Comparison of ENCODE assay signal across 12 cellular contexts in the genomic region with DNA sequence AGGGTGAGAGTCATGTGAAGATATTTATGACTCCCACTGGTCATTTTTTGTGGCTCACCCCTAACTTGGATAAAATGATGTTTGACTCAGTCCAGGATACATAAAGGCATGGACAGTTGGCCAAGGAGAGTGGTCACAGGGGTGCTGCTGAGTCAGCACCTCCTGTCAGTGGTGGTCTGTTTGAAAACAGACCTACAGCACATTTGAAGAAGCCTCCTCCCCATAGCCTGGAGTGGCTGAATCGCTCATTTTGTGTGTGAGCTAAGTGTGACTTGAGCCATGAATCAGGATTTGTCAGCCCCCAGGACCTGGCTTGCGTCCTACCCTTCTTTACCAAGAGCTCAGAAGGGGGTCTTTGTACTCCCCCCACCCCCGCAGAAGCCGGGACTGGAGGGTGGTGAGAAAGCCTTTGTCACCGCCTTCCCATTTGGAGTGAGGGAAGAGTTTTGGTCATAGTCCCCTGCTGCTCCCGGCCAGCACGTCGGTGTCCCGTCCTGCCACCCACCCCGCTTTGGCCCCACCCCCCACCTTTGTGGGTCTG. TPM values are rescaled to one million over a fixed set of nuclear protein-coding genes. Genes with fewer than 3 reads are reported as not detected.
DNase-seq lines count a peak whose midpoint lies in the region; ATAC-seq, FAIRE-seq and TF ChIP-seq lines count a peak whose summit lies in the region.
"Had no signal": no experiment of that assay in that cellular context is flagged by ENCODE, and none has a peak within 500 bp of the region (broad histone marks: within the 10 kb centered on the region; RNA-seq: fewer than 3 reads in every experiment).

No MANE protein-coding gene starts in this region.

- WGBS in sigmoid colon, 2 donors = 86 to 90% methylated on average over 10 of the region's 10 CpGs

- DNase-seq in H54 (ENCODE audit: insufficient read length, low spot score) (peak; percentile 40), foreskin fibroblast (peak; percentile 80 to 81), sigmoid colon (no peak)
- DNase-seq: DMS79, kidney, NCI-H1930, right lobe of liver had no signal

- peak overlapping the region; percentile 43 to 95 (median 92) for H3K27ac ChIP-seq in sigmoid colon
- H3K27ac ChIP-seq: right lobe of liver had no signal

- TF ChIP-seq POLR2A in H54 (IDR thresholded peaks at IDR 0.05; ENCODE audit: low read depth, low read length) (no peak), sigmoid colon (IDR thresholded peaks at IDR 0.05) (no peak)

- H3K27me3 ChIP-seq in sigmoid colon = no peaks in the 10 kb centered on the region
- H3K27me3 ChIP-seq: right lobe of liver had no signal

- TF ChIP-seq EP300 in sigmoid colon (IDR thresholded peaks at IDR 0.05) = no peak

- H3K36me3 ChIP-seq in sigmoid colon = no peaks in the 10 kb centered on the region
- H3K36me3 ChIP-seq: right lobe of liver had no signal

- H3K9me3 ChIP-seq in sigmoid colon = no peaks in the 10 kb centered on the region
- H3K9me3 ChIP-seq: right lobe of liver had no signal

- peak; percentile 97 for FAIRE-seq in H54 (lab: Jason Lieb, UNC)
- FAIRE-seq: kidney had no signal

- intact Hi-C loops in sigmoid colon (cut with DNase I) = no loop called here

- H3K4me3 ChIP-seq in foreskin fibroblast (ENCODE audit: low read depth in 1 of 2, low read length in 2 of 2) (no peak overlapping the region), sigmoid colon (no peak overlapping the region)
- H3K4me3 ChIP-seq: right lobe of liver had no signal

- TF ChIP-seq CTCF in foreskin fibroblast (IDR thresholded peaks at IDR 0.05; ENCODE audit: low read depth, low read length) (no peak), sigmoid colon (IDR thresholded peaks at IDR 0.05) (no peak)

- H3K4me1 ChIP-seq in sigmoid colon = peaks cover 0 to 81% (median 68%) of the 10 kb centered on the region in 4 donors

- ATAC-seq in SK-N-SH treated with all-trans-retinoic acid at 6 μM for 48 hours = peak; percentile 57
- no peak for ATAC-seq in HG02642 (IDR thresholded peaks at IDR 0.05; ENCODE audit: poor library complexity, unreplicated experiment)
- ATAC-seq in GM21619 (IDR thresholded peaks at IDR 0.05; ENCODE audit: unreplicated experiment) = no peak
- no peak for ATAC-seq in HG02759 (IDR thresholded peaks at IDR 0.05; ENCODE audit: unreplicated experiment)
- ATAC-seq in GM18870 (IDR thresholded peaks at IDR 0.05; ENCODE audit: unreplicated experiment) = no peak

TF ChIP-seq in SK-N-SH treated with all-trans-retinoic acid at 6 μM for 48 hours, 23 proteins besides CTCF, POLR2A, EP300 and RAD21:
- no peak for TF ChIP-seq ZFP30 (CRISPR knock-in tag; IDR thresholded peaks at IDR 0.05)
- TF ChIP-seq CSDC2 (CRISPR knock-in tag; IDR thresholded peaks at IDR 0.05) = no peak
- no peak for TF ChIP-seq PPARA (CRISPR knock-in tag; IDR thresholded peaks at IDR 0.05; ENCODE audit: borderline replicate concordance)
TF ChIP-seq in SK-N-SH treated with all-trans-retinoic acid at 6 μM for 48 hours: peak in this region for 0.

RNA-seq across cellular contexts. Expression of gene TRIO, which starts 35.6 kb away (rescaled TPM):
- total RNA-seq in sigmoid colon = 100 to 1,000 TPM; 119 to 300 (median 181) TPM
- polyA plus RNA-seq in sigmoid colon = 10 to 100 TPM; 34.8 to 56.4 (median 53.2) TPM
